In the genomic region with DNA sequence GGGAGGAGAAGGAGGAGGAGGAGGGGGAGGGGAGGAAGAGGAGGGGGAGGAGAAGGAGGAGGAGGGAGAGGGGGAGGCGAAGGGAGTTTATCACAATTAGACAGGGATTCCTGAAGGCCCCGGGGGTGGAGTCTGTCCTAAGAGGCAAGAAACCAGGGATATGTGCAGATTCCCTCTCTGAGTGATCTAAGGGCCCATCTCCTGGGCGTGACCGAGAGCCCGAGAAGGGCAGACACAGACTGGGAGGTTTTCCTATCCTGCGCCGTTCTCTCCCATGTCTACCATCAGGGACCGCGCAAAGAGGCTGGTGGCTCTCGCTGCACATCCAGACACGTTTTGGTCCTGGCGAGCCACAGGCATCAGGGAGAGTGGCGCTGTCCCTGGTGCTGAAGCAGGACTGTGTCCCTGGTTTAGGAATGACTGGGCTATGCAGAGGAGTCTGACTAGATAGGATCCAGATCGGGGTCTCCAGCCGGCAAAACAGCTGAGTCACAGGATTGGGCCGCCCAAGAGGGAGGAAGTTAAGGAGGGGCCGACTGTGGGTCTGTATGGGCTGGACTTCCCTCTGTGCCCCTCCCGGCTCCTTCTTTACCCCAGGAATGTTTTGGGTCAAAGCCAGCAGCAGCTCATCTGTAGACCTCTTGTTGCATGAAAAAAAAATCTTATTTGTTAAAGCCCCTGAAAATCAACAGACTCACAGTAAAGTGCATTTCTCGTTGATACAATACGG, we compare ENCODE assay signal across 8 cellular contexts. TPM values are rescaled to one million over a fixed set of nuclear protein-coding genes. Genes with fewer than 3 reads are reported as not detected.
A peak's percentile ranks its signal among the peaks of the same experiment; 100 is the strongest.
DNase-seq lines count a peak whose midpoint lies in the region; ATAC-seq, FAIRE-seq and TF ChIP-seq lines count a peak whose summit lies in the region.

No MANE protein-coding gene starts in this region.

- ATAC-seq in psoas muscle (no peak), GM19351 (IDR thresholded peaks at IDR 0.05; ENCODE audit: unreplicated experiment) (no peak), GM18858 (IDR thresholded peaks at IDR 0.05; ENCODE audit: unreplicated experiment) (no peak)

- H3K36me3 ChIP-seq in cardiac muscle cell (no peaks in the 10 kb centered on the region), psoas muscle (ENCODE audit: insufficient read depth in 1 of 2, low read depth in 1 of 2) (no peaks in the 10 kb centered on the region)

- intact Hi-C loops in psoas muscle (cut with DNase I): no loop called here

- TF ChIP-seq CTCF in D721Med (IDR thresholded peaks at IDR 0.05; ENCODE audit: insufficient read depth, missing control alignments) (peak; percentile 3), cardiac muscle cell (IDR thresholded peaks at IDR 0.05; ENCODE audit: low read depth, low read length) (no peak), psoas muscle (IDR thresholded peaks at IDR 0.05) (no peak)

- no peak for DNase-seq in D721Med (ENCODE audit: insufficient read length, low spot score)
- DNase-seq in M059J (ENCODE audit: low read depth): peak; percentile 64
- peak; percentile 25 for DNase-seq in activated T-cell treated with anti-CD3 and anti-CD28 coated beads for 24 hours (ENCODE audit: low read depth)
- peak; percentile 80 for DNase-seq in cardiac muscle cell (ENCODE audit: low read depth in 1 of 2, low spot score in 1 of 2)
- DNase-seq in psoas muscle: peak; percentile 66 to 71
- DNase-seq in COLO668 (lab: John Stamatoyannopoulos, UW; ENCODE audit: unreplicated experiment): no peak

- H3K4me1 ChIP-seq in cardiac muscle cell (ENCODE audit: low read depth): no peaks in the 10 kb centered on the region
- H3K4me1 ChIP-seq in psoas muscle: no peaks in the 10 kb centered on the region

- WGBS in psoas muscle, 3 donors: 6 to 7% (median 7%) methylated on average over 19 to 20 of the region's 20 CpGs

- FAIRE-seq in D721Med (lab: Jason Lieb, UNC): no peak

- no peaks in the 10 kb centered on the region for H3K9me3 ChIP-seq in cardiac muscle cell (ENCODE audit: low read depth)
- H3K9me3 ChIP-seq in psoas muscle: no peaks in the 10 kb centered on the region

- no peak overlapping the region for H3K27ac ChIP-seq in cardiac muscle cell
- no peak overlapping the region for H3K27ac ChIP-seq in psoas muscle

- no peak overlapping the region for H3K4me3 ChIP-seq in cardiac muscle cell
- no peak overlapping the region for H3K4me3 ChIP-seq in psoas muscle

- H3K27me3 ChIP-seq in cardiac muscle cell (no peaks in the 10 kb centered on the region), psoas muscle (ENCODE audit: insufficient read depth in 3 of 3, low read length in 2 of 3) (peaks cover 7 to 12% (median 9%) of the 10 kb centered on the region in 3 donors)

RNA-seq across cellular contexts. Expression of gene ZNF175, which starts 17.9 kb away (rescaled TPM):
- total RNA-seq in M059J (2014; rRNA removed; shearing (Covaris generic)): 4.5 and 7.1 TPM in 2 replicates
- 4.4 and 7.0 TPM in 2 replicates for total RNA-seq in cardiac muscle cell
- 2.3 and 3.6 TPM in 2 replicates for polyA plus RNA-seq in cardiac muscle cell
- total RNA-seq in psoas muscle: 1 to 10 TPM; 4.4 to 8.9 (median 6.7) TPM
- polyA plus RNA-seq in psoas muscle: 1 to 10 TPM; 2.3 to 6.2 (median 3.0) TPM

RNA-seq across cellular contexts. Expression of gene SIGLEC6, which starts 21.7 kb away (rescaled TPM):
- not detected in 2 replicates for total RNA-seq in M059J (2014; rRNA removed; shearing (Covaris generic))
- not detected in 2 replicates for total RNA-seq in cardiac muscle cell
- not detected in 2 replicates for polyA plus RNA-seq in cardiac muscle cell
- under 1 TPM; 0.20 to 0.40 (median 0.27) TPM for total RNA-seq in psoas muscle
- under 1 TPM in 1 of 3 donors, not detected in 2; 0.03 TPM for polyA plus RNA-seq in psoas muscle

RNA-seq across cellular contexts. Expression of gene SIGLEC12, which starts 51.6 kb away (rescaled TPM):
- not detected in 2 replicates for total RNA-seq in M059J (2014; rRNA removed; shearing (Covaris generic))
- total RNA-seq in cardiac muscle cell (not detected in 2 replicates), psoas muscle (under 1 TPM in 3 of 4 donors, not detected in 1; 0.13 to 0.20 (median 0.13) TPM)
- polyA plus RNA-seq in cardiac muscle cell (not detected in 2 replicates), psoas muscle (under 1 TPM in 2 of 3 donors, not detected in 1; 0.05 to 0.11 TPM)

Comparison
In these comparisons a context has a peak if more than half of its experiments do, and no peak if none do; other contexts are left out.
1. DNase-seq: peak in M059J (single experiment), activated T-cell treated with anti-CD3 and anti-CD28 coated beads for 24 hours (single experiment), cardiac muscle cell (2 of 2) and psoas muscle (2 of 2); none in D721Med (single experiment) and COLO668 (single experiment).